Comparison of ENCODE assay signal across 8 cellular contexts in genomic region chr6:33160728-33161323, GRCh38. TPM values are rescaled to one million over a fixed set of nuclear protein-coding genes. Genes with fewer than 3 reads are reported as not detected.
DNase-seq lines count a peak whose midpoint lies in the region; ATAC-seq and TF ChIP-seq lines count a peak whose summit lies in the region.

No MANE protein-coding gene starts in this region.

- H3K23ac ChIP-seq in mesendoderm (ENCODE audit: low read length) = no peak overlapping the region

- no peak overlapping the region for H4K5ac ChIP-seq in mesendoderm (ENCODE audit: low read length)

- no peak overlapping the region for H2BK120ac ChIP-seq in mesendoderm (ENCODE audit: low read depth, low read length)

- no CpG with 5 or more reads among the region's 12 CpGs for WGBS in mesendoderm (ENCODE audit: extremely low coverage, insufficient coverage, low lambda C conversion rate)

- ATAC-seq in activated CD4-positive, CD25-positive, alpha-beta regulatory T cell treated with anti-CD3 and anti-CD28 coated beads, Interleukin-2, amount 50 U/mL, for 24 hours = no peak
- ATAC-seq in GM18517 (IDR thresholded peaks at IDR 0.05; ENCODE audit: unreplicated experiment) = no peak

- peak overlapping the region; percentile 96 for H3K4me2 ChIP-seq in OCI-LY3 (ENCODE audit: low read length)
- H3K4me2 ChIP-seq in mesendoderm (ENCODE audit: low read length) = no peak overlapping the region

- DNase-seq in activated CD4-positive, CD25-positive, alpha-beta regulatory T cell treated with anti-CD3 and anti-CD28 coated beads, Interleukin-2, amount 50 U/mL, for 72 hours = peak; percentile 17
- DNase-seq in choroid plexus epithelial cell (ENCODE audit: low read depth) (peak; percentile 82), mesendoderm (peak; percentile 21), BE2C (no peak), NCI-H2029 treated with DMSO at 0.1 percent for 48 hours (lab: John Stamatoyannopoulos, UW) (no peak)

- H4K20me1 ChIP-seq in OCI-LY3 (ENCODE audit: insufficient read depth, low read length) = no peaks in the 10 kb centered on the region

- H3K36me3 ChIP-seq in OCI-LY3 (replicated peaks; ENCODE audit: low read depth, low read length) = no peaks in the 10 kb centered on the region
- no peaks in the 10 kb centered on the region for H3K36me3 ChIP-seq in mesendoderm (ENCODE audit: control insufficient read depth, insufficient read depth, low read length)
- no peaks in the 10 kb centered on the region for H3K36me3 ChIP-seq in BE2C

- H2AK5ac ChIP-seq in mesendoderm (ENCODE audit: low read length) = no peak overlapping the region

- H2BK5ac ChIP-seq in mesendoderm (ENCODE audit: low read length) = no peak overlapping the region

- H3K56ac ChIP-seq in mesendoderm (ENCODE audit: low read length) = no peak overlapping the region

- H3K4me3 ChIP-seq in OCI-LY3 (ENCODE audit: low read length) (peak overlapping the region; percentile 96; the same call in 1 of the 2 replicates), choroid plexus epithelial cell (ENCODE audit: low read depth, low read length) (peak overlapping the region; percentile 60), mesendoderm (ENCODE audit: low read length) (no peak overlapping the region), BE2C (ENCODE audit: low read depth, low read length) (no peak overlapping the region)

- no peak overlapping the region for H3K27ac ChIP-seq in OCI-LY3 (ENCODE audit: low read length)
- no peak overlapping the region for H3K27ac ChIP-seq in mesendoderm (ENCODE audit: low read depth, low read length)

- H3K4me1 ChIP-seq in OCI-LY3 (ENCODE audit: low read length) (peaks cover 12% of the 10 kb centered on the region), mesendoderm (ENCODE audit: control insufficient read depth, low read depth, low read length) (no peaks in the 10 kb centered on the region), BE2C (no peaks in the 10 kb centered on the region)

- H2AFZ ChIP-seq in OCI-LY3 (ENCODE audit: low read depth, low read length) = 0 out of 2 replicates have a peak overlapping the region, but pooled peaks have one; percentile 56

- H3K18ac ChIP-seq in mesendoderm (ENCODE audit: low read length) = no peak overlapping the region

- TF ChIP-seq CTCF in OCI-LY3 (IDR thresholded peaks at IDR 0.05; ENCODE audit: low read depth, low read length) = no peak
- TF ChIP-seq CTCF in choroid plexus epithelial cell (conservative IDR thresholded peaks at IDR 0.05; ENCODE audit: low read depth, low read length) = no peak
- TF ChIP-seq CTCF in BE2C (IDR thresholded peaks at IDR 0.05; ENCODE audit: low read depth, low read length) = no peak

- H3K27me3 ChIP-seq in OCI-LY3 (ENCODE audit: low read depth, low read length) = no peaks in the 10 kb centered on the region
- no peaks in the 10 kb centered on the region for H3K27me3 ChIP-seq in mesendoderm (ENCODE audit: insufficient read depth, low read length, poor library complexity)
- H3K27me3 ChIP-seq in BE2C = no peaks in the 10 kb centered on the region

- no peaks in the 10 kb centered on the region for H3K79me2 ChIP-seq in OCI-LY3 (ENCODE audit: low read length)
- no peaks in the 10 kb centered on the region for H3K79me2 ChIP-seq in mesendoderm (ENCODE audit: control insufficient read depth, insufficient read depth, low read length)

- no peak overlapping the region for H3K4ac ChIP-seq in mesendoderm (ENCODE audit: low read depth, low read length)

- H3K9me3 ChIP-seq in OCI-LY3 (ENCODE audit: insufficient read depth, low read length) (no peaks in the 10 kb centered on the region), BE2C (no peaks in the 10 kb centered on the region)

- H4K8ac ChIP-seq in mesendoderm (ENCODE audit: low read depth, low read length) = no peak overlapping the region

- H3K79me1 ChIP-seq in mesendoderm (ENCODE audit: low read length) = no peaks in the 10 kb centered on the region

- H2BK15ac ChIP-seq in mesendoderm (replicated peaks; ENCODE audit: low read depth) = no peak overlapping the region

- H3K9ac ChIP-seq in OCI-LY3 (ENCODE audit: low read length) (no peak overlapping the region), mesendoderm (ENCODE audit: low read length) (no peak overlapping the region)

RNA-seq across cellular contexts. Expression of gene COL11A2, which starts 31.4 kb away (rescaled TPM):
- 0.52 TPM for polyA plus RNA-seq in mesendoderm (2013, experiment 1 of 2)
- 0.57 TPM for polyA plus RNA-seq in mesendoderm (2013, experiment 2 of 2)
- polyA plus RNA-seq in BE2C (2012; ENCODE audit: insufficient read depth, insufficient read length, low read depth) = 4.1 TPM

RNA-seq across cellular contexts. Expression of gene RXRB, which starts 39.6 kb away (rescaled TPM):
- polyA plus RNA-seq in mesendoderm (2013, experiment 1 of 2) = 7.3 TPM
- polyA plus RNA-seq in mesendoderm (2013, experiment 2 of 2) = 6.7 TPM
- polyA plus RNA-seq in BE2C (2012; ENCODE audit: insufficient read depth, insufficient read length, low read depth) = 48.8 TPM

RNA-seq across cellular contexts. Expression of gene SLC39A7, which starts 39.8 kb away (rescaled TPM):
- polyA plus RNA-seq in mesendoderm (2013, experiment 1 of 2) = 44.7 TPM
- polyA plus RNA-seq in mesendoderm (2013, experiment 2 of 2) = 43.5 TPM
- polyA plus RNA-seq in BE2C (2012; ENCODE audit: insufficient read depth, insufficient read length, low read depth) = 187 TPM

RNA-seq across cellular contexts. Expression of gene HSD17B8, which starts 43.6 kb away (rescaled TPM):
- 2.1 TPM for polyA plus RNA-seq in mesendoderm (2013, experiment 1 of 2)
- 2.1 TPM for polyA plus RNA-seq in mesendoderm (2013, experiment 2 of 2)
- polyA plus RNA-seq in BE2C (2012; ENCODE audit: insufficient read depth, insufficient read length, low read depth) = 9.9 TPM

RNA-seq across cellular contexts. Expression of gene RING1, which starts 47.5 kb away (rescaled TPM):
- polyA plus RNA-seq in mesendoderm (2013, experiment 1 of 2) = 25.9 TPM
- 25.7 TPM for polyA plus RNA-seq in mesendoderm (2013, experiment 2 of 2)
- polyA plus RNA-seq in BE2C (2012; ENCODE audit: insufficient read depth, insufficient read length, low read depth) = 125 TPM

Comparison
In these comparisons a context has a peak if more than half of its experiments do, and no peak if none do; other contexts are left out.
1. DNase-seq: peak in activated CD4-positive, CD25-positive, alpha-beta regulatory T cell treated with anti-CD3 and anti-CD28 coated beads, Interleukin-2, amount 50 U/mL, for 72 hours (single experiment), choroid plexus epithelial cell (single experiment) and mesendoderm (single experiment); none in BE2C (single experiment) and NCI-H2029 treated with DMSO at 0.1 percent for 48 hours (single experiment).
2. H3K4me3 ChIP-seq: peak in OCI-LY3 (single experiment) and choroid plexus epithelial cell (single experiment); none in mesendoderm (single experiment) and BE2C (single experiment).